Comparison of ENCODE assay signal across 19 cellular contexts in genomic region chr6:63975685-63976084, GRCh38.
"Had no signal": no experiment of that assay in that cellular context is flagged by ENCODE, and none has a peak within 500 bp of the region (broad histone marks: within the 10 kb centered on the region; RNA-seq: fewer than 3 reads in every experiment).

No MANE protein-coding gene starts in this region.

- H3K36me3 ChIP-seq: brain microvascular endothelial cell, gastrocnemius medialis, transverse colon had no signal

- H3K9me3 Mint-ChIP-seq: activated CD4-positive, alpha-beta T cell treated with anti-CD3 and anti-CD28 coated beads, Interleukin-2, amount 10 ng/mL, durations not matched to agents 24 days and 14 days; activated naive CD8-positive, alpha-beta T cell treated with anti-CD3 and anti-CD28 coated beads for 36 hours; nephron; T-helper 2 cell treated with Interferon-gamma antibody and Interleukin-4, amounts not matched to agents 5 μg/mL and 100 μg/mL, for 36 hours had no signal

- H3K27me3 Mint-ChIP-seq: activated CD4-positive, alpha-beta T cell treated with anti-CD3 and anti-CD28 coated beads, Interleukin-2, amount 10 ng/mL, durations not matched to agents 24 days and 14 days; activated naive CD8-positive, alpha-beta T cell treated with anti-CD3 and anti-CD28 coated beads for 36 hours had no signal

- H3K9me3 ChIP-seq: gastrocnemius medialis, transverse colon had no signal

- H3K4me3 ChIP-seq: gastrocnemius medialis, transverse colon had no signal

- DNase-seq: activated CD4-positive, alpha-beta T cell treated with anti-CD3 and anti-CD28 coated beads, Interleukin-2, amount 10 ng/mL, durations not matched to agents 24 days and 14 days; activated CD4-positive, CD25-positive, alpha-beta regulatory T cell; activated CD8-positive, alpha-beta memory T cell treated with anti-CD3 and anti-CD28 coated beads, Interleukin-2, amount 50 U/mL, for 4 hours; activated CD8-positive, alpha-beta T cell treated with anti-CD3 and anti-CD28 coated beads, Interleukin-2, amount 10 ng/mL, durations not matched to agents 7 days and 5 days; activated naive CD8-positive, alpha-beta T cell treated with anti-CD3 and anti-CD28 coated beads for 36 hours; brain microvascular endothelial cell; effector CD8-positive, alpha-beta T cell; gastrocnemius medialis; islet precursor cell; nucleus accumbens; posterior cingulate gyrus; small intestine; stimulated activated CD4-positive, alpha-beta T cell treated with anti-CD3 and anti-CD28 coated beads, Interleukin-4, amount 100 ng/mL, for 24 hours; stimulated activated CD8-positive, alpha-beta memory T cell treated with anti-CD3 and anti-CD28 coated beads, Interleukin-4, amount 100 ng/mL, for 48 hours; stimulated activated naive CD8-positive, alpha-beta T cell treated with anti-CD3 and anti-CD28 coated beads, Interleukin-15, Interleukin-2, amounts not matched to agents 100 U/mL and 50 U/mL, for 24 hours; transverse colon had no signal

- H3K27me3 ChIP-seq: brain microvascular endothelial cell, gastrocnemius medialis, transverse colon had no signal

- H3K4me3 Mint-ChIP-seq: activated CD4-positive, alpha-beta T cell treated with anti-CD3 and anti-CD28 coated beads, Interleukin-2, amount 10 ng/mL, durations not matched to agents 24 days and 14 days; activated CD8-positive, alpha-beta T cell treated with anti-CD3 and anti-CD28 coated beads, Interleukin-2, amount 10 ng/mL, durations not matched to agents 7 days and 5 days; activated naive CD8-positive, alpha-beta T cell treated with anti-CD3 and anti-CD28 coated beads for 36 hours; nephron; T-helper 2 cell treated with Interferon-gamma antibody and Interleukin-4, amounts not matched to agents 5 μg/mL and 100 μg/mL, for 36 hours had no signal

- H3K4me1 Mint-ChIP-seq: activated CD4-positive, alpha-beta T cell treated with anti-CD3 and anti-CD28 coated beads, Interleukin-2, amount 10 ng/mL, durations not matched to agents 24 days and 14 days; activated naive CD8-positive, alpha-beta T cell treated with anti-CD3 and anti-CD28 coated beads for 36 hours had no signal

- H3K27ac ChIP-seq: brain microvascular endothelial cell, gastrocnemius medialis, transverse colon had no signal

- H3K36me3 Mint-ChIP-seq: activated naive CD8-positive, alpha-beta T cell treated with anti-CD3 and anti-CD28 coated beads for 36 hours had no signal

- H3K27ac Mint-ChIP-seq: activated CD4-positive, alpha-beta T cell treated with anti-CD3 and anti-CD28 coated beads, Interleukin-2, amount 10 ng/mL, durations not matched to agents 24 days and 14 days; activated CD8-positive, alpha-beta T cell treated with anti-CD3 and anti-CD28 coated beads, Interleukin-2, amount 10 ng/mL, durations not matched to agents 7 days and 5 days; activated naive CD8-positive, alpha-beta T cell treated with anti-CD3 and anti-CD28 coated beads for 36 hours; nephron; T-helper 2 cell treated with Interferon-gamma antibody and Interleukin-4, amounts not matched to agents 5 μg/mL and 100 μg/mL, for 36 hours had no signal

- ATAC-seq: activated CD8-positive, alpha-beta T cell treated with anti-CD3 and anti-CD28 coated beads, Interleukin-2, amount 10 ng/mL, durations not matched to agents 7 days and 5 days; gastrocnemius medialis; stimulated activated naive CD8-positive, alpha-beta T cell treated with anti-CD3 and anti-CD28 coated beads, Interleukin-15, Interleukin-2, amounts not matched to agents 100 U/mL and 50 U/mL, for 24 hours had no signal

- H3K4me1 ChIP-seq: gastrocnemius medialis, transverse colon had no signal

- FAIRE-seq: endothelial cell of umbilical vein, small intestine had no signal
